Comparison of ENCODE assay signal across 18 cellular contexts in genomic region chr9:2235623-2236022, GRCh38.
DNase-seq lines count a peak whose midpoint lies in the region; TF ChIP-seq lines count a peak whose summit lies in the region.
"Had no signal": no experiment of that assay in that cellular context is flagged by ENCODE, and none has a peak within 500 bp of the region (broad histone marks: within the 10 kb centered on the region; RNA-seq: fewer than 3 reads in every experiment).

No MANE protein-coding gene starts in this region.

- DNase-seq in NCI-H2171 treated with DMSO at 0.1 percent for 48 hours (lab: John Stamatoyannopoulos, UW) (peak; percentile 16), NCI-H2171 (lab: John Stamatoyannopoulos, UW) (no peak), dermis blood vessel endothelial cell (no peak), GM19240 (ENCODE audit: insufficient read length, low spot score) (no peak)
- DNase-seq in stimulated activated CD8-positive, alpha-beta memory T cell treated with anti-CD3 and anti-CD28 coated beads, Interleukin-4, amount 100 ng/mL, for 48 hours = no peak
- DNase-seq: AML-193; C1 segment of cervical spinal cord; CD4-positive, CD25-positive, alpha-beta regulatory T cell; CD8-positive, alpha-beta memory T cell; COR-L47; DMS79; GDM1; GOT3; H7; HFFc6; IMR-90 had no signal

- H3K36me3 Mint-ChIP-seq in brain = no peaks in the 10 kb centered on the region
- H3K36me3 Mint-ChIP-seq in nephron (ENCODE audit: low read depth) = no peaks in the 10 kb centered on the region
- H3K36me3 Mint-ChIP-seq: CD4-positive, CD25-positive, alpha-beta regulatory T cell had no signal

- TF ChIP-seq CTCF in brain (conservative IDR thresholded peaks at IDR 0.05) = no peak
- no peak for TF ChIP-seq CTCF in nephron (IDR thresholded peaks at IDR 0.05; ENCODE audit: unreplicated experiment in 3 of 3)

- peaks cover 0 to 4% (median 0%) of the 10 kb centered on the region in 5 experiments for H3K9me3 Mint-ChIP-seq in brain
- no peaks in the 10 kb centered on the region for H3K9me3 Mint-ChIP-seq in nephron
- H3K9me3 Mint-ChIP-seq: CD4-positive, CD25-positive, alpha-beta regulatory T cell; HFFc6 had no signal

- H3K27ac Mint-ChIP-seq in brain (peak overlapping the region; percentile 61 to 96 (median 91)), nephron (peak overlapping the region; percentile 77 to 89 (median 81))
- H3K27ac Mint-ChIP-seq: CD4-positive, CD25-positive, alpha-beta regulatory T cell; CD8-positive, alpha-beta memory T cell; HFFc6 had no signal

- H3K4me1 Mint-ChIP-seq in brain (peaks cover 58% of the 10 kb centered on the region), nephron (peaks cover 44% of the 10 kb centered on the region)
- H3K4me1 Mint-ChIP-seq: CD4-positive, CD25-positive, alpha-beta regulatory T cell; CD8-positive, alpha-beta memory T cell had no signal

- no peak overlapping the region for H3K4me3 Mint-ChIP-seq in brain
- H3K4me3 Mint-ChIP-seq in nephron = peak overlapping the region in 1 of 3 experiments; percentile 26
- H3K4me3 Mint-ChIP-seq: CD4-positive, CD25-positive, alpha-beta regulatory T cell; CD8-positive, alpha-beta memory T cell; HFFc6 had no signal

- peaks cover 4% of the 10 kb centered on the region for H3K27me3 Mint-ChIP-seq in brain
- H3K27me3 Mint-ChIP-seq in nephron (ENCODE audit: low read depth) = no peaks in the 10 kb centered on the region
